Comparison of ENCODE assay signal across 8 cellular contexts in the genomic region with DNA sequence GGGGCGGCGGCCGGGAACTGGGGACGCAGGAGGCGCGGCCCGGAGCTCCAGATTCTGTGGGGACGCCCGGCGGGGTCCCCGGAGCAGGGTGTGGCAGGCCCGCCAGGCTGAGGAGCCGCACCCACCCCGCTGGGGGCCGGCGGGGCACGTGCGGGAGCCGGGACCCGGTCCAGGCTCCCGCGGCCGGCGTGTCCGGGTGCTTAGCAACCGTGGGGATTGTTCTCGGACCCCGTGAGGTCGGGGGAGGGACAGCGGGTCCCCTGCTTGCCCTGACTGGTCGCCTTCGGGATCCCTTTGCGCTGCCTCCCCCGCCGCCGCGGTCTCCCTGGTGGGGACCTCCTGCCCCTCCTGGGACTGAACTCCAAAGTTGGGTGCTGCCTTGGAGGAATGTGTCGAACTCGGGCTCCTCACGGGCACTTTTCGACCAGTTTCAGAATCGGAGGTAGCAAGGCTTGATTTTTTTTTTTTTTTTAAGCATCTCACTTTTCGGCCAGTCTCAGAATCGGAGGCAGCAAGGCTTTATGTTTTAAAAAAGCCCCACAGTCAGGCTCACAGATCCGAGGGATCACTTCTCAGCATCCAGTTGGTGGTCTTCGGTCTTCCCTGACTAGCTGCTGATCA. TPM values are rescaled to one million over a fixed set of nuclear protein-coding genes. Genes with fewer than 3 reads are reported as not detected.
A peak's percentile ranks its signal among the peaks of the same experiment; 100 is the strongest.
DNase-seq lines count a peak whose midpoint lies in the region; ATAC-seq, FAIRE-seq and TF ChIP-seq lines count a peak whose summit lies in the region.

No MANE protein-coding gene starts in this region.

- H3K4me3 ChIP-seq in A549 (peak overlapping the region; percentile 84), gastroesophageal sphincter (peak overlapping the region; percentile 94 to 99), neutrophil (ENCODE audit: low read depth in 1 of 2, low read length in 1 of 2) (peak overlapping the region; percentile 64 to 87)

- DNase-seq in A549 (ENCODE audit: low read depth in 1 of 2, low spot score in 1 of 2) (peak; percentile 32 to 64), GM13977 (ENCODE audit: low spot score) (peak; percentile 77), NCI-H69 (lab: John Stamatoyannopoulos, UW) (peak; percentile 72), activated gamma-delta T cell treated with Interleukin-2 at 50 U/mL for 16 hours (peak; percentile 37), ureter (ENCODE audit: low spot score) (peak; percentile 59)

- POLR2A ChIA-PET in A549 (lab: Yijun Ruan, JAX) = interaction anchor here (0.7 to 1.8 kb wide), 4 partner anchors 33 to 571 kb away, joined by 3 to 19 read pairs (median 3); a partner anchor contains a TSS

- TF ChIP-seq EP300 in A549 (IDR thresholded peaks at IDR 0.05) (no peak), gastroesophageal sphincter (IDR thresholded peaks at IDR 0.05) (no peak)

- CTCF ChIA-PET in A549 (lab: Yijun Ruan, JAX) = interaction anchor here (0.6 to 2.1 kb wide), 12 partner anchors 11 to 301 kb away, joined by 3 to 6 read pairs (median 4); a partner anchor contains a TSS

- no peak for TF ChIP-seq RAD21 in A549 (conservative IDR thresholded peaks at IDR 0.05 in 1 of 2, IDR thresholded peaks at IDR 0.05 in 1 of 2)

- no peaks in the 10 kb centered on the region for H3K9me3 ChIP-seq in A549
- no peaks in the 10 kb centered on the region for H3K9me3 ChIP-seq in gastroesophageal sphincter
- no peaks in the 10 kb centered on the region for H3K9me3 ChIP-seq in neutrophil

- peak overlapping the region; percentile 87 for H3K4me2 ChIP-seq in A549

- FAIRE-seq in A549 (lab: Jason Lieb, UNC) = no peak

- no peak for TF ChIP-seq POLR2A in A549 (IDR thresholded peaks at IDR 0.05; ENCODE audit: low read length)
- TF ChIP-seq POLR2A in gastroesophageal sphincter (IDR thresholded peaks at IDR 0.05) = no peak

- H3K27me3 ChIP-seq in gastroesophageal sphincter (no peaks in the 10 kb centered on the region), neutrophil (no peaks in the 10 kb centered on the region)

- WGBS in A549 (ENCODE audit: missing lambda C conversion rate) = 3% methylated on average over 14 of the region's 46 CpGs
- 0% methylated on average over 1 to 5 of the region's 46 CpGs for WGBS in gastroesophageal sphincter (ENCODE audit: low coverage in 1 of 2), 2 donors

- in situ Hi-C loops in GM13977 (cut with MboI; ENCODE audit: low pct_unique_long_range_greater_than_20kb, low sequenced_read_pairs, unreplicated experiment) = no loop called here

- H3K4me1 ChIP-seq in A549 (peaks cover 9% of the 10 kb centered on the region; the same call in 2 of the 3 replicates), gastroesophageal sphincter (peaks cover 0 to 42% (median 4%) of the 10 kb centered on the region in 3 donors), neutrophil (ENCODE audit: control insufficient read depth in 1 of 2, insufficient read depth in 1 of 2, low read depth in 1 of 2, low read length in 1 of 2) (peaks cover 11 to 15% of the 10 kb centered on the region in 2 experiments)

- ATAC-seq in A549 (peak; percentile 53 to 70), HG02970 (IDR thresholded peaks at IDR 0.05; ENCODE audit: low FRiP score, unreplicated experiment) (peak; percentile 24), gastroesophageal sphincter (peak; percentile 8)

- peaks cover 0 to 26% of the 10 kb centered on the region in 2 donors for H3K36me3 ChIP-seq in gastroesophageal sphincter
- no peaks in the 10 kb centered on the region for H3K36me3 ChIP-seq in neutrophil

- no peak for TF ChIP-seq CTCF in A549 (IDR thresholded peaks at IDR 0.05)
- TF ChIP-seq CTCF in GM13977 (IDR thresholded peaks at IDR 0.05; ENCODE audit: extremely low read depth, insufficient read depth, missing control alignments) = no peak
- TF ChIP-seq CTCF in gastroesophageal sphincter (IDR thresholded peaks at IDR 0.05) = peak in 1 of 4 experiments; percentile 7
- TF ChIP-seq CTCF in neutrophil (IDR thresholded peaks at IDR 0.05) = no peak

- peak overlapping the region; percentile 81 to 94 for H3K27ac ChIP-seq in A549
- peak overlapping the region; percentile 89 to 100 (median 96) for H3K27ac ChIP-seq in gastroesophageal sphincter
- H3K27ac ChIP-seq in neutrophil = peak overlapping the region; percentile 90

TF ChIP-seq in A549, 52 proteins besides CTCF, POLR2A, EP300 and RAD21 (continues in another document):
- TF ChIP-seq, protein P1, sequence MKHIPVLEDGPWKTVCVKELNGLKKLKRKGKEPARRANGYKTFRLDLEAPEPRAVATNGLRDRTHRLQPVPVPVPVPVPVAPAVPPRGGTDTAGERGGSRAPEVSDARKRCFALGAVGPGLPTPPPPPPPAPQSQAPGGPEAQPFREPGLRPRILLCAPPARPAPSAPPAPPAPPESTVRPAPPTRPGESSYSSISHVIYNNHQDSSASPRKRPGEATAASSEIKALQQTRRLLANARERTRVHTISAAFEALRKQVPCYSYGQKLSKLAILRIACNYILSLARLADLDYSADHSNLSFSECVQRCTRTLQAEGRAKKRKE (CRISPR knock-in tag; IDR thresholded peaks at IDR 0.05; ENCODE audit: low read depth) = no peak
- TF ChIP-seq CEBPB (IDR thresholded peaks at IDR 0.05) (no peak), HOXB13 (CRISPR knock-in tag; IDR thresholded peaks at IDR 0.05; ENCODE audit: low read depth) (no peak), RCOR1 (IDR thresholded peaks at IDR 0.05; ENCODE audit: low read depth, low read length) (no peak), RARB (CRISPR knock-in tag; IDR thresholded peaks at IDR 0.05) (no peak), EHMT2 (IDR thresholded peaks at IDR 0.05; ENCODE audit: low read depth) (no peak), CBX2 (IDR thresholded peaks at IDR 0.05; ENCODE audit: borderline replicate concordance, low read depth) (no peak), NPAS2 (CRISPR knock-in tag; IDR thresholded peaks at IDR 0.05; ENCODE audit: borderline replicate concordance) (no peak), HOXA7 (CRISPR knock-in tag; IDR thresholded peaks at IDR 0.05) (no peak), EHF (CRISPR knock-in tag; IDR thresholded peaks at IDR 0.05) (no peak), ZC3H11A (IDR thresholded peaks at IDR 0.05) (no peak), NFE2L2 (conservative IDR thresholded peaks at IDR 0.05; ENCODE audit: low read length) (no peak), MYC (IDR thresholded peaks at IDR 0.05; ENCODE audit: borderline replicate concordance, low read length) (0 out of 2 replicates have a peak, but pooled peaks have one; percentile 0), PHF8 (IDR thresholded peaks at IDR 0.05; ENCODE audit: borderline replicate concordance, low read depth) (peak; percentile 36; the same call in 1 of the 2 replicates)
- TF ChIP-seq, protein P2, sequence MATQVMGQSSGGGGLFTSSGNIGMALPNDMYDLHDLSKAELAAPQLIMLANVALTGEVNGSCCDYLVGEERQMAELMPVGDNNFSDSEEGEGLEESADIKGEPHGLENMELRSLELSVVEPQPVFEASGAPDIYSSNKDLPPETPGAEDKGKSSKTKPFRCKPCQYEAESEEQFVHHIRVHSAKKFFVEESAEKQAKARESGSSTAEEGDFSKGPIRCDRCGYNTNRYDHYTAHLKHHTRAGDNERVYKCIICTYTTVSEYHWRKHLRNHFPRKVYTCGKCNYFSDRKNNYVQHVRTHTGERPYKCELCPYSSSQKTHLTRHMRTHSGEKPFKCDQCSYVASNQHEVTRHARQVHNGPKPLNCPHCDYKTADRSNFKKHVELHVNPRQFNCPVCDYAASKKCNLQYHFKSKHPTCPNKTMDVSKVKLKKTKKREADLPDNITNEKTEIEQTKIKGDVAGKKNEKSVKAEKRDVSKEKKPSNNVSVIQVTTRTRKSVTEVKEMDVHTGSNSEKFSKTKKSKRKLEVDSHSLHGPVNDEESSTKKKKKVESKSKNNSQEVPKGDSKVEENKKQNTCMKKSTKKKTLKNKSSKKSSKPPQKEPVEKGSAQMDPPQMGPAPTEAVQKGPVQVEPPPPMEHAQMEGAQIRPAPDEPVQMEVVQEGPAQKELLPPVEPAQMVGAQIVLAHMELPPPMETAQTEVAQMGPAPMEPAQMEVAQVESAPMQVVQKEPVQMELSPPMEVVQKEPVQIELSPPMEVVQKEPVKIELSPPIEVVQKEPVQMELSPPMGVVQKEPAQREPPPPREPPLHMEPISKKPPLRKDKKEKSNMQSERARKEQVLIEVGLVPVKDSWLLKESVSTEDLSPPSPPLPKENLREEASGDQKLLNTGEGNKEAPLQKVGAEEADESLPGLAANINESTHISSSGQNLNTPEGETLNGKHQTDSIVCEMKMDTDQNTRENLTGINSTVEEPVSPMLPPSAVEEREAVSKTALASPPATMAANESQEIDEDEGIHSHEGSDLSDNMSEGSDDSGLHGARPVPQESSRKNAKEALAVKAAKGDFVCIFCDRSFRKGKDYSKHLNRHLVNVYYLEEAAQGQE (IDR thresholded peaks at IDR 0.05) = no peak
- TF ChIP-seq, protein P3, sequence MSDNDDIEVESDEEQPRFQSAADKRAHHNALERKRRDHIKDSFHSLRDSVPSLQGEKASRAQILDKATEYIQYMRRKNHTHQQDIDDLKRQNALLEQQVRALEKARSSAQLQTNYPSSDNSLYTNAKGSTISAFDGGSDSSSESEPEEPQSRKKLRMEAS (IDR thresholded peaks at IDR 0.05) = no peak

RNA-seq across cellular contexts. Expression of a gene that starts 0.5 kb away (rescaled TPM):
- polyA plus RNA-seq in A549 (2011; rRNA removed) (6.5 and 7.0 TPM in 2 replicates), A549 (2017; fragmentation: RNase III; extraction: RNeasy Plus Mini Kit Qiagen cat#74134 plus additional on column Dnase treatment) (4.1 to 4.8 TPM (median 4.2 TPM) in 3 replicates)
- polyA plus RNA-seq in A549 (2012; cell fraction: cytosol; rRNA removed) = 2.4 and 2.6 TPM in 2 replicates
- 1.6 TPM in 2 replicates for polyA plus RNA-seq in A549 (2012; cell fraction: nucleus; rRNA removed)
- polyA minus RNA-seq in A549 (2011; rRNA and poly(A)+ RNA removed) = 4.4 and 6.5 TPM in 2 replicates
- total RNA-seq in gastroesophageal sphincter (10 to 100 TPM; 12.5 to 24.2 (median 16.6) TPM), ureter (17.5 TPM)

RNA-seq across cellular contexts. Expression of a gene that starts 46.7 kb away (rescaled TPM):
- polyA plus RNA-seq in A549 (2011; rRNA removed) (12.8 and 14.6 TPM in 2 replicates), A549 (2017; fragmentation: RNase III; extraction: RNeasy Plus Mini Kit Qiagen cat#74134 plus additional on column Dnase treatment) (10.3 to 13.6 TPM (median 11.9 TPM) in 3 replicates)
- 3.5 and 4.8 TPM in 2 replicates for polyA plus RNA-seq in A549 (2012; cell fraction: cytosol; rRNA removed)
- polyA plus RNA-seq in A549 (2012; cell fraction: nucleus; rRNA removed) = 3.3 and 3.7 TPM in 2 replicates
- 3.3 and 4.6 TPM in 2 replicates for polyA minus RNA-seq in A549 (2011; rRNA and poly(A)+ RNA removed)
- total RNA-seq in gastroesophageal sphincter (10 to 100 TPM; 50.6 to 76.9 (median 68.3) TPM), ureter (64.6 TPM)

RNA-seq across cellular contexts. Expression of a gene that starts 54.3 kb away (rescaled TPM):
- polyA plus RNA-seq in A549 (2011; rRNA removed) (5.3 and 6.3 TPM in 2 replicates), A549 (2017; fragmentation: RNase III; extraction: RNeasy Plus Mini Kit Qiagen cat#74134 plus additional on column Dnase treatment) (8.2 to 12.3 TPM (median 8.8 TPM) in 3 replicates)
- polyA plus RNA-seq in A549 (2012; cell fraction: cytosol; rRNA removed) = 6.7 and 8.0 TPM in 2 replicates
- polyA plus RNA-seq in A549 (2012; cell fraction: nucleus; rRNA removed) = 5.1 and 6.5 TPM in 2 replicates
- polyA minus RNA-seq in A549 (2011; rRNA and poly(A)+ RNA removed) = 4.8 and 5.5 TPM in 2 replicates
- total RNA-seq in gastroesophageal sphincter (10 to 100 TPM; 28.5 to 98.5 (median 55.1) TPM), ureter (14.3 TPM)

Comparison
In these comparisons a context has a peak if more than half of its experiments do, and no peak if none do; other contexts are left out.
1. Peak in every context shown above with its lines: DNase-seq, ATAC-seq, H3K4me3 ChIP-seq and H3K27ac ChIP-seq.
2. ATAC-seq: peak in every context shown above with its lines; median percentile 62 in A549; 24 in HG02970; 8 in gastroesophageal sphincter.